10 cellular contexts compared by ENCODE assay signal in genomic region chr12:39807043-39807442, GRCh38.
DNase-seq lines count a peak whose midpoint lies in the region; ATAC-seq and TF ChIP-seq lines count a peak whose summit lies in the region.
"Had no signal": no experiment of that assay in that cellular context is flagged by ENCODE, and none has a peak within 500 bp of the region (broad histone marks: within the 10 kb centered on the region; RNA-seq: fewer than 3 reads in every experiment).

No MANE protein-coding gene starts in this region.

- H3K4me1 ChIP-seq in Caco-2, result no peaks in the 10 kb centered on the region
- no peaks in the 10 kb centered on the region for H3K4me1 ChIP-seq in H9 (ENCODE audit: insufficient read depth, low read length)
- H3K4me1 ChIP-seq in foreskin keratinocyte, result no peaks in the 10 kb centered on the region
- H3K4me1 ChIP-seq in heart right ventricle, result no peaks in the 10 kb centered on the region

- no peak overlapping the region for H3K18ac ChIP-seq in H9 (ENCODE audit: insufficient read length, low read depth, low read length)

- H3K23ac ChIP-seq in H9 (ENCODE audit: insufficient read length, low read depth, low read length), result no peak overlapping the region

- no peak overlapping the region for H2BK15ac ChIP-seq in H9 (ENCODE audit: low read depth, low read length)

- H3T11ph ChIP-seq in H9 (ENCODE audit: low read length), result no peak overlapping the region

- ATAC-seq in foreskin keratinocyte (peak; percentile 69), heart right ventricle (no peak)

- H3K27me3 Mint-ChIP-seq in Caco-2 (ENCODE audit: insufficient read depth, unreplicated experiment), result no peaks in the 10 kb centered on the region
- H3K27me3 Mint-ChIP-seq in H9 (ENCODE audit: low read depth), result no peaks in the 10 kb centered on the region
- H3K27me3 Mint-ChIP-seq in activated CD4-positive, alpha-beta memory T cell treated with anti-CD3 and anti-CD28 coated beads, Interleukin-2, amount 10 ng/mL, durations not matched to agents 7 days and 5 days, result no peaks in the 10 kb centered on the region
- H3K27me3 Mint-ChIP-seq: central memory CD8-positive, alpha-beta T cell had no signal

- no peaks in the 10 kb centered on the region for H3K79me1 ChIP-seq in H9 (ENCODE audit: insufficient read depth, low read depth, low read length, poor library complexity, severe bottlenecking)

- no peak overlapping the region for H3K4me2 ChIP-seq in H9 (ENCODE audit: insufficient read depth, insufficient read length, low read length)

- DNase-seq in Caco-2, result peak; percentile 30 to 36
- DNase-seq in H9, result peak; percentile 53
- peak; percentile 84 to 86 for DNase-seq in NOMO-1 (lab: John Stamatoyannopoulos, UW; ENCODE audit: unreplicated experiment in 2 of 2)
- DNase-seq in foreskin keratinocyte, result no peak
- DNase-seq in activated CD4-positive, alpha-beta memory T cell treated with anti-CD3 and anti-CD28 coated beads, Interleukin-2, amount 10 ng/mL, durations not matched to agents 7 days and 5 days, result no peak
- no peak for DNase-seq in heart right ventricle
- DNase-seq in NCI-H2196 treated with DMSO at 0.1 percent for 48 hours (lab: John Stamatoyannopoulos, UW; ENCODE audit: unreplicated experiment), result no peak
- DNase-seq in HPDE6-E6E7 (ENCODE audit: extremely low spot score), result no peak
- DNase-seq: transverse colon had no signal

- no peak overlapping the region for H2BK120ac ChIP-seq in H9 (ENCODE audit: low read depth, low read length, poor library complexity, severe bottlenecking)

- H3K27ac ChIP-seq in H9 (ENCODE audit: insufficient read length, low read depth, low read length) (no peak overlapping the region), foreskin keratinocyte (no peak overlapping the region), heart right ventricle (no peak overlapping the region)
- H3K27ac ChIP-seq: transverse colon had no signal

- no peak overlapping the region for H3K14ac ChIP-seq in H9 (ENCODE audit: insufficient read depth, low read length)

- intact Hi-C loops in Caco-2 (cut with micrococcal nuclease; ENCODE audit: unreplicated experiment), result loop anchor here (1.0 to 2.0 kb wide), 2 partner anchors 151 to 184 kb away; no protein-coding TSS in a partner anchor
- intact Hi-C loops in heart right ventricle (cut with DNase I), result no loop called here

- no peak overlapping the region for H2BK5ac ChIP-seq in H9 (ENCODE audit: insufficient read length, low read length)

- POLR2A ChIA-PET in Caco-2 (lab: Charles Lee), result no interaction called here
- POLR2A ChIA-PET in activated CD4-positive, alpha-beta memory T cell treated with anti-CD3 and anti-CD28 coated beads, Interleukin-2, amount 10 ng/mL, durations not matched to agents 7 days and 5 days (lab: Charles Lee), result no interaction called here

- H3K36me3 Mint-ChIP-seq in Caco-2 (ENCODE audit: insufficient read depth, unreplicated experiment) (no peaks in the 10 kb centered on the region), H9 (ENCODE audit: insufficient read depth in 1 of 3, low read depth in 3 of 3) (peaks cover 1 to 9% (median 2%) of the 10 kb centered on the region in 3 experiments; a peak in 4 of 7 replicates)
- no peaks in the 10 kb centered on the region for H3K36me3 Mint-ChIP-seq in activated CD4-positive, alpha-beta memory T cell treated with anti-CD3 and anti-CD28 coated beads, Interleukin-2, amount 10 ng/mL, durations not matched to agents 7 days and 5 days (ENCODE audit: low read depth)

- no peaks in the 10 kb centered on the region for H3K4me1 Mint-ChIP-seq in Caco-2 (ENCODE audit: low read depth, unreplicated experiment)
- peaks cover 10 to 11% of the 10 kb centered on the region in 2 experiments for H3K4me1 Mint-ChIP-seq in H9
- H3K4me1 Mint-ChIP-seq in activated CD4-positive, alpha-beta memory T cell treated with anti-CD3 and anti-CD28 coated beads, Interleukin-2, amount 10 ng/mL, durations not matched to agents 7 days and 5 days, result no peaks in the 10 kb centered on the region

- WGBS in H9 (ENCODE audit: extremely low coverage, insufficient read length, low lambda C conversion rate), result no CpG with 5 or more reads among the region's 5 CpGs
- WGBS in heart right ventricle, 2 donors, result 76 to 77% methylated on average over 5 of the region's 5 CpGs

- H2BK12ac ChIP-seq in H9 (ENCODE audit: insufficient read length, low read depth, low read length), result no peak overlapping the region

- H3K36me3 ChIP-seq in Caco-2 (ENCODE audit: control insufficient read depth, insufficient read depth, low read length), result no peaks in the 10 kb centered on the region
- H3K36me3 ChIP-seq in heart right ventricle, result no peaks in the 10 kb centered on the region

- peaks cover 6% of the 10 kb centered on the region; the same call in 1 of the 2 replicates for H3K9me3 ChIP-seq in Caco-2
- no peaks in the 10 kb centered on the region for H3K9me3 ChIP-seq in H9 (ENCODE audit: control insufficient read depth, low read depth, low read length)
- peaks cover 0 to 21% (median 9%) of the 10 kb centered on the region in 11 donors for H3K9me3 ChIP-seq in heart right ventricle

- H3K79me2 ChIP-seq in H9 (ENCODE audit: insufficient read depth, low read length), result no peaks in the 10 kb centered on the region

- no peak overlapping the region for H4K5ac ChIP-seq in H9 (ENCODE audit: insufficient read length, low read depth, low read length)

- H2AK5ac ChIP-seq in H9 (ENCODE audit: insufficient read length, low read length), result no peak overlapping the region

- CTCF ChIA-PET in Caco-2 (lab: Charles Lee), result no interaction called here
- CTCF ChIA-PET in activated CD4-positive, alpha-beta memory T cell treated with anti-CD3 and anti-CD28 coated beads, Interleukin-2, amount 10 ng/mL, durations not matched to agents 7 days and 5 days (lab: Charles Lee), result no interaction called here

- no peaks in the 10 kb centered on the region for H3K27me3 ChIP-seq in Caco-2 (replicated peaks; ENCODE audit: control insufficient read depth, insufficient read depth, low read length)
- H3K27me3 ChIP-seq in H9 (ENCODE audit: insufficient read depth, low read length), result no peaks in the 10 kb centered on the region
- no peaks in the 10 kb centered on the region for H3K27me3 ChIP-seq in foreskin keratinocyte
- no peaks in the 10 kb centered on the region for H3K27me3 ChIP-seq in heart right ventricle
- H3K27me3 ChIP-seq: transverse colon had no signal

- BruUV-seq in Caco-2 (replicated peaks; lab: Mats Ljungman, UMichigan), result no TSS peak

- H3K9me3 Mint-ChIP-seq in Caco-2 (ENCODE audit: unreplicated experiment) (peaks cover 14% of the 10 kb centered on the region), H9 (peaks cover 10 to 13% of the 10 kb centered on the region in 2 experiments; a peak in 3 of 5 replicates)
- no peaks in the 10 kb centered on the region for H3K9me3 Mint-ChIP-seq in activated CD4-positive, alpha-beta memory T cell treated with anti-CD3 and anti-CD28 coated beads, Interleukin-2, amount 10 ng/mL, durations not matched to agents 7 days and 5 days
- H3K9me3 Mint-ChIP-seq: central memory CD8-positive, alpha-beta T cell had no signal

- no peak overlapping the region for H3K56ac ChIP-seq in H9 (ENCODE audit: insufficient read length, low read depth, low read length)

- no peak overlapping the region for H3K4ac ChIP-seq in H9 (ENCODE audit: low read depth, low read length)

- H3K23me2 ChIP-seq in H9 (ENCODE audit: insufficient read length, low read depth, low read length, poor library complexity, severe bottlenecking), result no peaks in the 10 kb centered on the region

- H3K4me3 ChIP-seq in Caco-2 (ENCODE audit: low read depth, low read length) (no peak overlapping the region), heart right ventricle (no peak overlapping the region)
- H3K4me3 ChIP-seq: transverse colon had no signal

- H4K8ac ChIP-seq in H9 (replicated peaks; ENCODE audit: insufficient read length, low read depth, low read length), result no peak overlapping the region

- no peak overlapping the region for H4K91ac ChIP-seq in H9 (ENCODE audit: insufficient read length, low read depth, low read length)

- H2BK20ac ChIP-seq in H9 (ENCODE audit: low read depth, low read length, poor library complexity, severe bottlenecking), result no peak overlapping the region

- H3K9ac ChIP-seq in H9 (ENCODE audit: extremely low read depth, insufficient read length, low read length), result no peak overlapping the region

- no peak overlapping the region for H3K4me3 Mint-ChIP-seq in Caco-2 (ENCODE audit: unreplicated experiment)
- H3K4me3 Mint-ChIP-seq in H9, result no peak overlapping the region
- no peak overlapping the region for H3K4me3 Mint-ChIP-seq in activated CD4-positive, alpha-beta memory T cell treated with anti-CD3 and anti-CD28 coated beads, Interleukin-2, amount 10 ng/mL, durations not matched to agents 7 days and 5 days
- H3K4me3 Mint-ChIP-seq: central memory CD8-positive, alpha-beta T cell had no signal

- H4K20me1 ChIP-seq in H9 (ENCODE audit: control insufficient read depth, insufficient read depth, insufficient read length), result no peaks in the 10 kb centered on the region

- H2AFZ ChIP-seq in H9 (ENCODE audit: low read length), result no peak overlapping the region

- TF ChIP-seq CTCF in Caco-2 (IDR thresholded peaks at IDR 0.05; ENCODE audit: insufficient read depth in 1 of 2, low read depth in 1 of 2, low read length in 1 of 2, severe bottlenecking in 1 of 2, unreplicated experiment in 1 of 2) (peak; percentile 32 to 49), H9 (conservative IDR thresholded peaks at IDR 0.05) (peak; percentile 74), foreskin keratinocyte (conservative IDR thresholded peaks at IDR 0.05) (peak; percentile 22), heart right ventricle (IDR thresholded peaks at IDR 0.05) (peak in 1 of 9 donors; percentile 18)

- H3K27ac Mint-ChIP-seq in Caco-2 (ENCODE audit: unreplicated experiment) (no peak overlapping the region), H9 (no peak overlapping the region)
- H3K27ac Mint-ChIP-seq in activated CD4-positive, alpha-beta memory T cell treated with anti-CD3 and anti-CD28 coated beads, Interleukin-2, amount 10 ng/mL, durations not matched to agents 7 days and 5 days, result no peak overlapping the region

Comparison
In these comparisons a context has a peak if more than half of its experiments do, and no peak if none do; other contexts are left out.
1. DNase-seq: peak in Caco-2 (2 of 2), H9 (single experiment) and NOMO-1 (2 of 2); none in foreskin keratinocyte (0 of 2), activated CD4-positive, alpha-beta memory T cell treated with anti-CD3 and anti-CD28 coated beads, Interleukin-2, amount 10 ng/mL, durations not matched to agents 7 days and 5 days (single experiment), heart right ventricle (0 of 2), NCI-H2196 treated with DMSO at 0.1 percent for 48 hours (single experiment) and HPDE6-E6E7 (single experiment).